In the genomic region with DNA sequence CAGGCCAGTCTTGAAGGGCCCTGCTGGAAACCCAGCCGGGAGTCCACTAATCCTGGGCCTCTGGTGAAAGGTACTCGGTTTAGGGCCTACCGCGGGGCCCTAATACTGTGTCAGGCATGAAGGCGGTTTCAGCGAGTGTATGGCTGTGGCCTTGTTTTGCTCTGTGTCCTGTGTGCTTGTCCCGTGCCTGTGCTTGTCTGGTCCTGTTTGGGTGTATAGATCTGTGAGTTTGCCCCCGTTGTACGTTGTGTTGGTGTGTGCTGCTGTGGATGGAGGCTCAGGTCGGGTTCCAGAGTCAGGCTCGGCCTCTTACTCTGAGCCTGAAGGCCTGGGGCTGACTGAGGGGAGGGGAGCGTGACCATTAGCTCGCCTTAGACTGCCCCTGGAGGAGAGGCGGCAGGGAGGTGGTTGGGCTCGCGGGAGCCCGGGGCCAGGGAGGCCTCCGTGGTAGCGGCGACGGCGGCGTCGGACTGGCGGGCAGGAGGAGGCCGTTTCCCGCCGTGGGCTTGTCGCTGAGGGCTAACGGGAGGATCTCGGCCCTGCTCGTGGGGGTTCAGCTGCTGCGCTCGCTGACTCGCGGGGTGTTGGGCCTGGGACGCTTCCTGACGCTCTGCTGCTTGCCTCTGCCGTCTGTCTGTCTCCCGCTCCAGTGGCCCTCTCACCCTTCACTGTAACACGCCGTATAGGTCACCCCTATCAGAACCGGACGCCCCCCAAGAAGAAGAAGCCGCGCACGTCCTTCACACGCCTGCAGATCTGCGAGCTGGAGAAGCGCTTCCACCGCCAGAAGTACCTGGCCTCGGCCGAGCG, we compare ENCODE assay signal across 1 cellular context.
TF ChIP-seq lines count a peak whose summit lies in the region.

No MANE protein-coding gene starts in this region.

TF ChIP-seq in WTC11, 78 proteins besides CTCF, POLR2A, EP300 and RAD21 (continued from another document):
- TF ChIP-seq, protein P1, sequence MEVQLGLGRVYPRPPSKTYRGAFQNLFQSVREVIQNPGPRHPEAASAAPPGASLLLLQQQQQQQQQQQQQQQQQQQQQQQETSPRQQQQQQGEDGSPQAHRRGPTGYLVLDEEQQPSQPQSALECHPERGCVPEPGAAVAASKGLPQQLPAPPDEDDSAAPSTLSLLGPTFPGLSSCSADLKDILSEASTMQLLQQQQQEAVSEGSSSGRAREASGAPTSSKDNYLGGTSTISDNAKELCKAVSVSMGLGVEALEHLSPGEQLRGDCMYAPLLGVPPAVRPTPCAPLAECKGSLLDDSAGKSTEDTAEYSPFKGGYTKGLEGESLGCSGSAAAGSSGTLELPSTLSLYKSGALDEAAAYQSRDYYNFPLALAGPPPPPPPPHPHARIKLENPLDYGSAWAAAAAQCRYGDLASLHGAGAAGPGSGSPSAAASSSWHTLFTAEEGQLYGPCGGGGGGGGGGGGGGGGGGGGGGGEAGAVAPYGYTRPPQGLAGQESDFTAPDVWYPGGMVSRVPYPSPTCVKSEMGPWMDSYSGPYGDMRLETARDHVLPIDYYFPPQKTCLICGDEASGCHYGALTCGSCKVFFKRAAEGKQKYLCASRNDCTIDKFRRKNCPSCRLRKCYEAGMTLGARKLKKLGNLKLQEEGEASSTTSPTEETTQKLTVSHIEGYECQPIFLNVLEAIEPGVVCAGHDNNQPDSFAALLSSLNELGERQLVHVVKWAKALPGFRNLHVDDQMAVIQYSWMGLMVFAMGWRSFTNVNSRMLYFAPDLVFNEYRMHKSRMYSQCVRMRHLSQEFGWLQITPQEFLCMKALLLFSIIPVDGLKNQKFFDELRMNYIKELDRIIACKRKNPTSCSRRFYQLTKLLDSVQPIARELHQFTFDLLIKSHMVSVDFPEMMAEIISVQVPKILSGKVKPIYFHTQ (CRISPR knock-in tag; IDR thresholded peaks at IDR 0.05), result no peak
- TF ChIP-seq SOX15 (CRISPR knock-in tag; IDR thresholded peaks at IDR 0.05) (no peak), FOXP4 (CRISPR knock-in tag; IDR thresholded peaks at IDR 0.05) (no peak)
